Comparison of ENCODE assay signal across 1 cellular context in the genomic region with DNA sequence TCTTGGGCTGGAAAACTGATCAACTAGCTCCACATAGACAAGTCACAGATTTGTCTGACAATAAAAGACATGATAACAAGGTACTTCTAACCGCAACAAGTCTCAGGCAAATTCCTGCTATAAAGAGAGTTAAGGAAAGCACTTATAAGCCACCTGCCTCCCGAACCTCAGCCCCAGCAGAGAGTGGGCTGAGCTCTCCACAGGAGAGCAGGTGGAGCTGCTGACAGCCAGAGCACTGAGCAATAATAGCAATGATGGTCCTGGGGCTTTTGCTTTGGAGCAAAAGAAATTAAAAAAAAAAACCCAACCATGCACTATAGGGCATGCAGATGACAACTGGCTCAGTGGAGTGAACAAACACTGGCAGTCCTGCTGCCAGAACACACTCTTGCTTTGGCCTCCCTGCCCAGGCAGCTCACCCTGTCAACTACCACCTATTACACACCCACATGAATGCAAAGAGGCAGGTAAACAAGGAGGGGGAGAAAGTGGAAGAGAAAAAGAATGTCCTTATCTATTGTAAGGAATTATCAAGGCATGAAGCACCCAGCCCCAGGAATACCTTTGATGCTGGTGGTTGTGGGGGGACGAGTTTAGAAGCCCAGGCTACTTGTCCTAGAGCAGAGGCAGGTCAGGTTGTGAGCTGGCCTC.
TF ChIP-seq lines count a peak whose summit lies in the region.

No MANE protein-coding gene starts in this region.

TF ChIP-seq in GM23338, 12 proteins besides CTCF, POLR2A, EP300 and RAD21 (continued from another document):
- TF ChIP-seq, protein P1, sequence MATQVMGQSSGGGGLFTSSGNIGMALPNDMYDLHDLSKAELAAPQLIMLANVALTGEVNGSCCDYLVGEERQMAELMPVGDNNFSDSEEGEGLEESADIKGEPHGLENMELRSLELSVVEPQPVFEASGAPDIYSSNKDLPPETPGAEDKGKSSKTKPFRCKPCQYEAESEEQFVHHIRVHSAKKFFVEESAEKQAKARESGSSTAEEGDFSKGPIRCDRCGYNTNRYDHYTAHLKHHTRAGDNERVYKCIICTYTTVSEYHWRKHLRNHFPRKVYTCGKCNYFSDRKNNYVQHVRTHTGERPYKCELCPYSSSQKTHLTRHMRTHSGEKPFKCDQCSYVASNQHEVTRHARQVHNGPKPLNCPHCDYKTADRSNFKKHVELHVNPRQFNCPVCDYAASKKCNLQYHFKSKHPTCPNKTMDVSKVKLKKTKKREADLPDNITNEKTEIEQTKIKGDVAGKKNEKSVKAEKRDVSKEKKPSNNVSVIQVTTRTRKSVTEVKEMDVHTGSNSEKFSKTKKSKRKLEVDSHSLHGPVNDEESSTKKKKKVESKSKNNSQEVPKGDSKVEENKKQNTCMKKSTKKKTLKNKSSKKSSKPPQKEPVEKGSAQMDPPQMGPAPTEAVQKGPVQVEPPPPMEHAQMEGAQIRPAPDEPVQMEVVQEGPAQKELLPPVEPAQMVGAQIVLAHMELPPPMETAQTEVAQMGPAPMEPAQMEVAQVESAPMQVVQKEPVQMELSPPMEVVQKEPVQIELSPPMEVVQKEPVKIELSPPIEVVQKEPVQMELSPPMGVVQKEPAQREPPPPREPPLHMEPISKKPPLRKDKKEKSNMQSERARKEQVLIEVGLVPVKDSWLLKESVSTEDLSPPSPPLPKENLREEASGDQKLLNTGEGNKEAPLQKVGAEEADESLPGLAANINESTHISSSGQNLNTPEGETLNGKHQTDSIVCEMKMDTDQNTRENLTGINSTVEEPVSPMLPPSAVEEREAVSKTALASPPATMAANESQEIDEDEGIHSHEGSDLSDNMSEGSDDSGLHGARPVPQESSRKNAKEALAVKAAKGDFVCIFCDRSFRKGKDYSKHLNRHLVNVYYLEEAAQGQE (IDR thresholded peaks at IDR 0.05; ENCODE audit: unreplicated experiment) = no peak
- TF ChIP-seq, protein P2, sequence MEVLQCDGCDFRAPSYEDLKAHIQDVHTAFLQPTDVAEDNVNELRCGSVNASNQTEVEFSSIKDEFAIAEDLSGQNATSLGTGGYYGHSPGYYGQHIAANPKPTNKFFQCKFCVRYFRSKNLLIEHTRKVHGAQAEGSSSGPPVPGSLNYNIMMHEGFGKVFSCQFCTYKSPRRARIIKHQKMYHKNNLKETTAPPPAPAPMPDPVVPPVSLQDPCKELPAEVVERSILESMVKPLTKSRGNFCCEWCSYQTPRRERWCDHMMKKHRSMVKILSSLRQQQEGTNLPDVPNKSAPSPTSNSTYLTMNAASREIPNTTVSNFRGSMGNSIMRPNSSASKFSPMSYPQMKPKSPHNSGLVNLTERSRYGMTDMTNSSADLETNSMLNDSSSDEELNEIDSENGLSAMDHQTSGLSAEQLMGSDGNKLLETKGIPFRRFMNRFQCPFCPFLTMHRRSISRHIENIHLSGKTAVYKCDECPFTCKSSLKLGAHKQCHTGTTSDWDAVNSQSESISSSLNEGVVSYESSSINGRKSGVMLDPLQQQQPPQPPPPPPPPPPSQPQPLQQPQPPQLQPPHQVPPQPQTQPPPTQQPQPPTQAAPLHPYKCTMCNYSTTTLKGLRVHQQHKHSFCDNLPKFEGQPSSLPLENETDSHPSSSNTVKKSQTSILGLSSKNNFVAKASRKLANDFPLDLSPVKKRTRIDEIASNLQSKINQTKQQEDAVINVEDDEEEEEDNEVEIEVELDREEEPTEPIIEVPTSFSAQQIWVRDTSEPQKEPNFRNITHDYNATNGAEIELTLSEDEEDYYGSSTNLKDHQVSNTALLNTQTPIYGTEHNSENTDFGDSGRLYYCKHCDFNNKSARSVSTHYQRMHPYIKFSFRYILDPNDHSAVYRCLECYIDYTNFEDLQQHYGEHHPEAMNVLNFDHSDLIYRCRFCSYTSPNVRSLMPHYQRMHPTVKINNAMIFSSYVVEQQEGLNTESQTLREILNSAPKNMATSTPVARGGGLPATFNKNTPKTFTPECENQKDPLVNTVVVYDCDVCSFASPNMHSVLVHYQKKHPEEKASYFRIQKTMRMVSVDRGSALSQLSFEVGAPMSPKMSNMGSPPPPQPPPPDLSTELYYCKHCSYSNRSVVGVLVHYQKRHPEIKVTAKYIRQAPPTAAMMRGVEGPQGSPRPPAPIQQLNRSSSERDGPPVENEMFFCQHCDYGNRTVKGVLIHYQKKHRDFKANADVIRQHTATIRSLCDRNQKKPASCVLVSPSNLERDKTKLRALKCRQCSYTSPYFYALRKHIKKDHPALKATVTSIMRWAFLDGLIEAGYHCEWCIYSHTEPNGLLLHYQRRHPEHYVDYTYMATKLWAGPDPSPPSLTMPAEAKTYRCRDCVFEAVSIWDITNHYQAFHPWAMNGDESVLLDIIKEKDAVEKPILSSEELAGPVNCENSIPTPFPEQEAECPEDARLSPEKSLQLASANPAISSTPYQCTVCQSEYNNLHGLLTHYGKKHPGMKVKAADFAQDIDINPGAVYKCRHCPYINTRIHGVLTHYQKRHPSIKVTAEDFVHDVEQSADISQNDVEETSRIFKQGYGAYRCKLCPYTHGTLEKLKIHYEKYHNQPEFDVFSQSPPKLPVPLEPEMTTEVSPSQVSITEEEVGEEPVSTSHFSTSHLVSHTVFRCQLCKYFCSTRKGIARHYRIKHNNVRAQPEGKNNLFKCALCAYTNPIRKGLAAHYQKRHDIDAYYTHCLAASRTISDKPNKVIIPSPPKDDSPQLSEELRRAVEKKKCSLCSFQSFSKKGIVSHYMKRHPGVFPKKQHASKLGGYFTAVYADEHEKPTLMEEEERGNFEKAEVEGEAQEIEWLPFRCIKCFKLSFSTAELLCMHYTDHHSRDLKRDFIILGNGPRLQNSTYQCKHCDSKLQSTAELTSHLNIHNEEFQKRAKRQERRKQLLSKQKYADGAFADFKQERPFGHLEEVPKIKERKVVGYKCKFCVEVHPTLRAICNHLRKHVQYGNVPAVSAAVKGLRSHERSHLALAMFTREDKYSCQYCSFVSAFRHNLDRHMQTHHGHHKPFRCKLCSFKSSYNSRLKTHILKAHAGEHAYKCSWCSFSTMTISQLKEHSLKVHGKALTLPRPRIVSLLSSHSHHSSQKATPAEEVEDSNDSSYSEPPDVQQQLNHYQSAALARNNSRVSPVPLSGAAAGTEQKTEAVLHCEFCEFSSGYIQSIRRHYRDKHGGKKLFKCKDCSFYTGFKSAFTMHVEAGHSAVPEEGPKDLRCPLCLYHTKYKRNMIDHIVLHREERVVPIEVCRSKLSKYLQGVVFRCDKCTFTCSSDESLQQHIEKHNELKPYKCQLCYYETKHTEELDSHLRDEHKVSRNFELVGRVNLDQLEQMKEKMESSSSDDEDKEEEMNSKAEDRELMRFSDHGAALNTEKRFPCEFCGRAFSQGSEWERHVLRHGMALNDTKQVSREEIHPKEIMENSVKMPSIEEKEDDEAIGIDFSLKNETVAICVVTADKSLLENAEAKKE (CRISPR knock-in tag; IDR thresholded peaks at IDR 0.05) = no peak
- TF ChIP-seq STAT1 (IDR thresholded peaks at IDR 0.05; ENCODE audit: unreplicated experiment) (no peak), NANOG (IDR thresholded peaks at IDR 0.05; ENCODE audit: borderline replicate concordance) (no peak), JUNB (IDR thresholded peaks at IDR 0.05; ENCODE audit: unreplicated experiment) (no peak), EZH2phosphoT487 (IDR thresholded peaks at IDR 0.05; ENCODE audit: unreplicated experiment) (no peak)
